In the genomic region with DNA sequence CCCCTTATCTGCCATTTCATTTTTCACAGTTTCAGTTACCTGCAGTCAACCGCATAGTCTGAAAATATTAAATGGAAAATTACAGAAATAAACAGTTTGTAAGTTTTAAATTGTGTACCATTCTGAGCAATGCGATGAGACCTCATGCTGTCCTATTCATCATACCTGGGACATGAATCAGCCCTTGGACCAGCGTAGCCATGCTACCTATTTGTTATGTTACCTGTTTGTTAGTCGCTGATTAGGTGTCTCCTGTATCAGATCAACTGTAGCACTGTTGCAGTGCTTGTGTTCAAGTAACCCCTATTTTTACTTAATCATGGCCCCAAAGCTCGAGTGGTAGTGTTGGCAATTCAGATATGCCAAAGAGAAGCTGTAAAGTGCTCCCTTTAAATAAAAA, we compare ENCODE assay signal across 2 cellular contexts.
TF ChIP-seq lines count a peak whose summit lies in the region.

No MANE protein-coding gene starts in this region.

TF ChIP-seq in GM23338, 12 proteins besides CTCF, POLR2A, EP300 and RAD21:
- TF ChIP-seq NANOG (IDR thresholded peaks at IDR 0.05; ENCODE audit: borderline replicate concordance) (no peak), ZNF114 (CRISPR knock-in tag; IDR thresholded peaks at IDR 0.05) (no peak), ZNF331 (CRISPR knock-in tag; IDR thresholded peaks at IDR 0.05; ENCODE audit: low read depth) (no peak), POLR2AphosphoS5 (IDR thresholded peaks at IDR 0.05; ENCODE audit: low read depth) (no peak)
- TF ChIP-seq, protein P1, sequence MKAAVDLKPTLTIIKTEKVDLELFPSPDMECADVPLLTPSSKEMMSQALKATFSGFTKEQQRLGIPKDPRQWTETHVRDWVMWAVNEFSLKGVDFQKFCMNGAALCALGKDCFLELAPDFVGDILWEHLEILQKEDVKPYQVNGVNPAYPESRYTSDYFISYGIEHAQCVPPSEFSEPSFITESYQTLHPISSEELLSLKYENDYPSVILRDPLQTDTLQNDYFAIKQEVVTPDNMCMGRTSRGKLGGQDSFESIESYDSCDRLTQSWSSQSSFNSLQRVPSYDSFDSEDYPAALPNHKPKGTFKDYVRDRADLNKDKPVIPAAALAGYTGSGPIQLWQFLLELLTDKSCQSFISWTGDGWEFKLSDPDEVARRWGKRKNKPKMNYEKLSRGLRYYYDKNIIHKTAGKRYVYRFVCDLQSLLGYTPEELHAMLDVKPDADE (IDR thresholded peaks at IDR 0.05) = no peak

TF ChIP-seq in H1, 55 proteins besides CTCF, POLR2A, EP300 and RAD21:
- TF ChIP-seq YY1 (IDR thresholded peaks at IDR 0.05; ENCODE audit: low read depth, low read length) (no peak), KDM1A (IDR thresholded peaks at IDR 0.05; ENCODE audit: borderline replicate concordance, low read length) (no peak), GTF2F1 (IDR thresholded peaks at IDR 0.05; ENCODE audit: borderline replicate concordance, low read depth, low read length) (no peak), SP1 (IDR thresholded peaks at IDR 0.05; ENCODE audit: low read depth, low read length) (no peak), BCL11A (IDR thresholded peaks at IDR 0.05; ENCODE audit: low read depth in 2 of 2, low read length in 2 of 2) (no peak), HDAC2 (IDR thresholded peaks at IDR 0.05; ENCODE audit: borderline replicate concordance in 1 of 2, low read depth in 2 of 2, low read length in 2 of 2) (no peak), EZH2 (IDR thresholded peaks at IDR 0.05; ENCODE audit: low read depth, low read length, severe bottlenecking) (no peak), SP2 (IDR thresholded peaks at IDR 0.05; ENCODE audit: low read length) (no peak)
TF ChIP-seq in H1: peak in this region for 0.
